16 cellular contexts compared by ENCODE assay signal in genomic region chrX:29617276-29617675, GRCh38.
DNase-seq lines count a peak whose midpoint lies in the region; ATAC-seq, FAIRE-seq and TF ChIP-seq lines count a peak whose summit lies in the region.
"Had no signal": no experiment of that assay in that cellular context is flagged by ENCODE, and none has a peak within 500 bp of the region (broad histone marks: within the 10 kb centered on the region; RNA-seq: fewer than 3 reads in every experiment).

No MANE protein-coding gene starts in this region.

- FAIRE-seq in H1 (lab: Jason Lieb, UNC): peak; percentile 13

- H4K8ac ChIP-seq in H1 (ENCODE audit: extremely low read depth, insufficient read depth, low read length) (no peak overlapping the region), mesenchymal stem cell (ENCODE audit: low read length) (no peak overlapping the region)

- no peak for TF ChIP-seq POLR2A in H1 (IDR thresholded peaks at IDR 0.05; ENCODE audit: control extremely low read depth in 1 of 2, low read depth in 2 of 2, low read length in 2 of 2)

- H3K27ac ChIP-seq in H1 (ENCODE audit: low read depth, low read length) (no peak overlapping the region), mesenchymal stem cell (ENCODE audit: low read length, poor library complexity, severe bottlenecking) (no peak overlapping the region)
- H3K27ac ChIP-seq in effector memory CD4-positive, alpha-beta T cell (ENCODE audit: insufficient read depth, low read length, poor library complexity, severe bottlenecking): no peak overlapping the region
- H3K27ac ChIP-seq: right atrium auricular region had no signal

- TF ChIP-seq CTCF in H1 (IDR thresholded peaks at IDR 0.05; ENCODE audit: control extremely low read depth in 1 of 3, insufficient read depth in 1 of 3, low read depth in 1 of 3, low read length in 3 of 3): no peak

- H3K4me1 ChIP-seq in H1 (replicated peaks in 1 of 4; ENCODE audit: control insufficient read depth in 3 of 4, insufficient read depth in 4 of 4, low read length in 3 of 4) (no peaks in the 10 kb centered on the region), mesenchymal stem cell (ENCODE audit: control insufficient read depth, insufficient read depth, low read depth, low read length) (no peaks in the 10 kb centered on the region)
- H3K4me1 ChIP-seq in effector memory CD4-positive, alpha-beta T cell (ENCODE audit: control insufficient read depth, insufficient read depth, low read length, poor library complexity, severe bottlenecking): no peaks in the 10 kb centered on the region
- H3K4me1 ChIP-seq: right atrium auricular region had no signal

- H3K18ac ChIP-seq in H1 (ENCODE audit: extremely low read depth, low read length) (no peak overlapping the region), mesenchymal stem cell (ENCODE audit: low read depth in 1 of 2, low read length in 2 of 2) (no peak overlapping the region)

- CTCF ChIA-PET in H1 (lab: Charles Lee; ENCODE audit: partially characterized antibody): interaction anchor here (0.6 to 0.8 kb wide), 3 partner anchors 9 to 346 kb away, joined by 3 read pairs; no protein-coding TSS in a partner anchor

- H3K14ac ChIP-seq in H1 (ENCODE audit: insufficient read length): no peak overlapping the region
- H3K14ac ChIP-seq in mesenchymal stem cell (ENCODE audit: low read length in 2 of 2): no peak overlapping the region

- H3K4me2 ChIP-seq in H1 (ENCODE audit: insufficient read depth in 1 of 2, low read depth in 2 of 2, low read length in 2 of 2) (no peak overlapping the region), mesenchymal stem cell (ENCODE audit: low read length, poor library complexity, severe bottlenecking) (no peak overlapping the region)

- no peak overlapping the region for H2AFZ ChIP-seq in H1 (ENCODE audit: low read length)
- no peak overlapping the region for H2AFZ ChIP-seq in mesenchymal stem cell (ENCODE audit: low read depth, low read length)

- POLR2A ChIA-PET in H1 (lab: Charles Lee; ENCODE audit: partially characterized antibody): no interaction called here

- DNase-seq in Daoy (ENCODE audit: low read depth): peak; percentile 2
- DNase-seq in LHCN-M2 (ENCODE audit: low read depth): peak; percentile 63
- no peak for DNase-seq in H1 (ENCODE audit: low read depth in 1 of 2, low spot score in 2 of 2)
- DNase-seq in mesenchymal stem cell: peak; percentile 40
- no peak for DNase-seq in effector memory CD4-positive, alpha-beta T cell
- no peak for DNase-seq in iPS-NIHi7 (ENCODE audit: extremely low spot score)
- DNase-seq in effector CD8-positive, alpha-beta T cell (lab: John Stamatoyannopoulos, UW): no peak
- DNase-seq: CD8-positive, alpha-beta T cell; endodermal cell; GF-D8; NCI-H2081 treated with DMSO at 0.1 percent for 48 hours; nephron progenitor cell; stimulated activated CD4-positive, alpha-beta T cell treated with anti-CD3 and anti-CD28 coated beads, Interleukin-2, amount 100 ng/mL, for 48 hours had no signal

- WGBS in H1 (ENCODE audit: extremely low coverage in 1 of 2, insufficient coverage in 1 of 2, insufficient read length in 1 of 2, insufficient replicate concordance in 2 of 2, low coverage in 1 of 2, low lambda C conversion rate in 2 of 2, missing lambda C conversion rate in 1 of 2), 2 experiments: 100% methylated on average over 1 of the region's 3 CpGs; no CpG with 5 or more reads in 1 of the 2 experiments
- 33% methylated on average over 3 of the region's 3 CpGs for WGBS in mesenchymal stem cell

- no peak for TF ChIP-seq RAD21 in H1 (IDR thresholded peaks at IDR 0.05 in 1 of 2, conservative IDR thresholded peaks at IDR 0.05 in 1 of 2; ENCODE audit: low read depth in 2 of 2, low read length in 2 of 2)

- no peak overlapping the region for H3K4me3 ChIP-seq in H1 (ENCODE audit: extremely low read depth in 1 of 4, insufficient read depth in 2 of 4, low read depth in 3 of 4, low read length in 4 of 4)
- H3K4me3 ChIP-seq in mesenchymal stem cell (ENCODE audit: insufficient read depth in 1 of 2, low read depth in 1 of 2, low read length in 2 of 2): no peak overlapping the region
- no peak overlapping the region for H3K4me3 ChIP-seq in effector memory CD4-positive, alpha-beta T cell (ENCODE audit: insufficient read depth, low read depth, low read length, poor library complexity, severe bottlenecking)
- H3K4me3 ChIP-seq: HAP-1, right atrium auricular region had no signal

- no peaks in the 10 kb centered on the region for H4K20me1 ChIP-seq in H1 (replicated peaks in 1 of 2; ENCODE audit: control insufficient read depth in 1 of 2, insufficient read depth in 2 of 2, low read length in 2 of 2)

- H3K27me3 ChIP-seq in H1 (replicated peaks in 1 of 4; ENCODE audit: control insufficient read depth in 3 of 4, extremely low read depth in 1 of 4, insufficient read depth in 3 of 4, low read length in 3 of 4) (no peaks in the 10 kb centered on the region), mesenchymal stem cell (ENCODE audit: control insufficient read depth in 1 of 2, insufficient read depth in 1 of 2, low read length in 2 of 2) (no peaks in the 10 kb centered on the region)
- no peaks in the 10 kb centered on the region for H3K27me3 ChIP-seq in effector memory CD4-positive, alpha-beta T cell (replicated peaks; ENCODE audit: control insufficient read depth, insufficient read depth, low read length, poor library complexity, severe bottlenecking)
- H3K27me3 ChIP-seq: right atrium auricular region had no signal

- H3K4ac ChIP-seq in H1 (replicated peaks; ENCODE audit: insufficient read length, low read depth, low read length) (no peak overlapping the region), mesenchymal stem cell (ENCODE audit: low read depth in 1 of 2, low read length in 2 of 2) (no peak overlapping the region)

- H4K91ac ChIP-seq in H1 (replicated peaks; ENCODE audit: insufficient read length, low read length): no peak overlapping the region
- no peak overlapping the region for H4K91ac ChIP-seq in mesenchymal stem cell (ENCODE audit: low read length)

- no peak for TF ChIP-seq EP300 in H1 (IDR thresholded peaks at IDR 0.05; ENCODE audit: borderline replicate concordance in 1 of 2, low read depth in 2 of 2, low read length in 2 of 2)

- H2BK5ac ChIP-seq in H1 (ENCODE audit: low read depth, low read length): no peak overlapping the region
- no peak overlapping the region for H2BK5ac ChIP-seq in mesenchymal stem cell (ENCODE audit: low read depth, low read length, poor library complexity, severe bottlenecking)

- H3K9me3 ChIP-seq in H1 (ENCODE audit: insufficient read depth in 2 of 2, low read depth in 1 of 2, low read length in 1 of 2) (no peaks in the 10 kb centered on the region), mesenchymal stem cell (ENCODE audit: control insufficient read depth, low read length) (no peaks in the 10 kb centered on the region)
- H3K9me3 ChIP-seq in effector memory CD4-positive, alpha-beta T cell (ENCODE audit: control insufficient read depth, low read length): no peaks in the 10 kb centered on the region
- H3K9me3 ChIP-seq: HAP-1, right atrium auricular region had no signal

- H3K56ac ChIP-seq in H1 (replicated peaks; ENCODE audit: insufficient read length, low read depth, low read length): no peak overlapping the region

- no peaks in the 10 kb centered on the region for H3K23me2 ChIP-seq in H1 (ENCODE audit: low read depth, low read length)

- no peak overlapping the region for H3K23ac ChIP-seq in H1 (ENCODE audit: insufficient read length)
- H3K23ac ChIP-seq in mesenchymal stem cell (ENCODE audit: low read length in 2 of 2): no peak overlapping the region

- no peak for ATAC-seq in HG03025 (IDR thresholded peaks at IDR 0.05; ENCODE audit: low FRiP score, unreplicated experiment)
- ATAC-seq: CD8-positive, alpha-beta T cell had no signal

- H2BK120ac ChIP-seq in H1 (replicated peaks; ENCODE audit: low read depth, low read length): no peak overlapping the region
- H2BK120ac ChIP-seq in mesenchymal stem cell (ENCODE audit: low read depth, low read length): no peak overlapping the region

- H4K5ac ChIP-seq in H1 (ENCODE audit: insufficient read length, low read depth, low read length): no peak overlapping the region

- no peaks in the 10 kb centered on the region for H3K36me3 ChIP-seq in H1 (ENCODE audit: control insufficient read depth in 2 of 4, insufficient read depth in 4 of 4, low read length in 3 of 4)
- no peaks in the 10 kb centered on the region for H3K36me3 ChIP-seq in mesenchymal stem cell (ENCODE audit: control insufficient read depth in 1 of 2, insufficient read depth in 2 of 2, low read depth in 1 of 2, low read length in 2 of 2)
- H3K36me3 ChIP-seq in effector memory CD4-positive, alpha-beta T cell (ENCODE audit: control insufficient read depth, insufficient read depth, low read length): no peaks in the 10 kb centered on the region
- H3K36me3 ChIP-seq: HAP-1, right atrium auricular region had no signal

- no peaks in the 10 kb centered on the region for H3K79me2 ChIP-seq in H1 (ENCODE audit: control insufficient read depth in 1 of 2, insufficient read depth in 2 of 2, low read length in 2 of 2)

- H2AK5ac ChIP-seq in H1 (ENCODE audit: low read depth, low read length) (no peak overlapping the region), mesenchymal stem cell (ENCODE audit: low read length, severe bottlenecking) (no peak overlapping the region)

- H2BK15ac ChIP-seq in H1 (ENCODE audit: low read length) (no peak overlapping the region), mesenchymal stem cell (ENCODE audit: low read depth, poor library complexity, severe bottlenecking) (no peak overlapping the region)

- no peak overlapping the region for H2BK20ac ChIP-seq in H1 (ENCODE audit: low read length)

- H3K79me1 ChIP-seq in H1 (ENCODE audit: low read depth, low read length) (no peaks in the 10 kb centered on the region), mesenchymal stem cell (replicated peaks; ENCODE audit: low read length, poor library complexity, severe bottlenecking) (no peaks in the 10 kb centered on the region)

- no peak overlapping the region for H2BK12ac ChIP-seq in H1 (ENCODE audit: low read depth, low read length)
- no peak overlapping the region for H2BK12ac ChIP-seq in mesenchymal stem cell (ENCODE audit: low read length in 2 of 2)

- H3K9ac ChIP-seq in H1 (replicated peaks in 1 of 4; ENCODE audit: extremely low read depth in 1 of 4, low read depth in 3 of 4, low read length in 3 of 4) (no peak overlapping the region), mesenchymal stem cell (ENCODE audit: low read length) (no peak overlapping the region)

TF ChIP-seq in H1, 55 proteins besides CTCF, POLR2A, EP300 and RAD21 (continues in another document):
- TF ChIP-seq EGR1 (IDR thresholded peaks at IDR 0.05; ENCODE audit: borderline replicate concordance, low read depth, low read length) (no peak), SUZ12 (IDR thresholded peaks at IDR 0.05; ENCODE audit: low read length) (no peak), SRF (IDR thresholded peaks at IDR 0.05; ENCODE audit: low read depth, low read length) (no peak), FOSL1 (IDR thresholded peaks at IDR 0.05; ENCODE audit: insufficient read depth, low read depth, low read length) (no peak), MAFK (IDR thresholded peaks at IDR 0.05; ENCODE audit: low read depth, low read length) (no peak), NANOG (IDR thresholded peaks at IDR 0.05; ENCODE audit: insufficient read depth, low read depth, low read length, poor library complexity, severe bottlenecking) (no peak), RXRA (IDR thresholded peaks at IDR 0.05; ENCODE audit: insufficient read depth, low read depth, low read length) (no peak), POU5F1 (IDR thresholded peaks at IDR 0.05; ENCODE audit: low read depth, low read length) (no peak)

Comparison
In these comparisons a context has a peak if more than half of its experiments do, and no peak if none do; other contexts are left out.
1. DNase-seq: peak in Daoy (single experiment), LHCN-M2 (single experiment) and mesenchymal stem cell (single experiment); none in H1 (0 of 2), effector memory CD4-positive, alpha-beta T cell (0 of 3), iPS-NIHi7 (single experiment) and effector CD8-positive, alpha-beta T cell (single experiment).